Comparison of ENCODE assay signal across 25 cellular contexts in the genomic region with DNA sequence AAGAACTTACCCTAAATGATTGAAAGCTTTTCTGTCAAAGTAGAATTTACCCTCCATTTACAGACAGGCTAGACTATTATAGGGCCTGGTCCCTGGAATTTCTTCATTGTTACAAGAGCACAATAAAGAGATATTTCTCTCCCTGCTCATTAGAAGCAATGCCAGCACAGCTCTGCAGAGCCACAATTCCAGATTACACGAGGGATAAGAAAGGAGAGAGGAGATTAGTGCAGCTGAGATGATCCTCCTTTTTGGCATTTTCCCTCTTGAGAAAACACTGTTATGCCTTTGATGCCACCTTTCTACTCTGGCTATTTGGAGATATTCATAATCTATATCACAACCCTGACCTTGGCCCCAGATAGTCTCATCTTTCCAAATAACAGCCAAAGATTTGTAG.
"Had no signal": no experiment of that assay in that cellular context is flagged by ENCODE, and none has a peak within 500 bp of the region (broad histone marks: within the 10 kb centered on the region; RNA-seq: fewer than 3 reads in every experiment).

No MANE protein-coding gene starts in this region.

- H3K9me3 ChIP-seq: left ventricle myocardium inferior, mucosa of descending colon, pancreas, suprapubic skin, thoracic aorta, tibial artery, upper lobe of right lung had no signal

- H2AFZ ChIP-seq: hepatocyte had no signal

- ATAC-seq: heart right ventricle; mucosa of descending colon; naive thymus-derived CD8-positive, alpha-beta T cell; right cardiac atrium; sciatic nerve; stimulated activated effector memory CD8-positive, alpha-beta T cell treated with anti-CD3 and anti-CD28 coated beads, Interleukin-12 subunit alpha, Interleukin-12 subunit beta, amount 100 ng/mL, for 72 hours; upper lobe of right lung had no signal

- H3K4me1 ChIP-seq: heart right ventricle, left ventricle myocardium inferior, pancreas, suprapubic skin, tibial artery, upper lobe of right lung had no signal

- H3K36me3 Mint-ChIP-seq: memory B cell; naive thymus-derived CD8-positive, alpha-beta T cell; stimulated activated effector memory CD8-positive, alpha-beta T cell treated with anti-CD3 and anti-CD28 coated beads, Interleukin-12 subunit alpha, Interleukin-12 subunit beta, amount 100 ng/mL, for 72 hours had no signal

- H3K36me3 ChIP-seq: heart right ventricle, left ventricle myocardium inferior, pancreas, suprapubic skin, thoracic aorta, tibial artery, upper lobe of right lung had no signal

- DNase-seq: heart right ventricle; islet precursor cell; left ventricle myocardium inferior; midbrain; mucosa of descending colon; naive thymus-derived CD8-positive, alpha-beta T cell; nephron progenitor cell; nucleus accumbens; pancreas; posterior cingulate gyrus; right cardiac atrium; stimulated activated CD4-positive, alpha-beta T cell treated with anti-CD3 and anti-CD28 coated beads, Interleukin-4, amount 100 ng/mL, for 24 hours; stimulated activated naive CD4-positive, alpha-beta T cell; tibial artery; trophoblast cell; upper lobe of right lung had no signal

- H3K4me3 Mint-ChIP-seq: memory B cell; naive thymus-derived CD8-positive, alpha-beta T cell; nephron progenitor cell; stimulated activated effector memory CD8-positive, alpha-beta T cell treated with anti-CD3 and anti-CD28 coated beads, Interleukin-12 subunit alpha, Interleukin-12 subunit beta, amount 100 ng/mL, for 72 hours; stimulated activated naive CD8-positive, alpha-beta T cell treated with anti-CD3 and anti-CD28 coated beads, Interleukin-15, Interleukin-2, amounts not matched to agents 100 ng/mL and 50 ng/mL, for 24 hours had no signal

- H3K27ac ChIP-seq: heart right ventricle, hepatocyte, left ventricle myocardium inferior, pancreas, skin epidermis, suprapubic skin, thoracic aorta, tibial artery, upper lobe of right lung had no signal

- H3K27me3 ChIP-seq: heart right ventricle, hepatocyte, pancreas, suprapubic skin, tibial artery, upper lobe of right lung had no signal

- H3K4me3 ChIP-seq: heart right ventricle, hepatocyte, left ventricle myocardium inferior, lung, mucosa of descending colon, pancreas, skin epidermis, suprapubic skin, thoracic aorta, tibial artery, upper lobe of right lung had no signal

- H3K4me1 Mint-ChIP-seq: memory B cell; naive thymus-derived CD8-positive, alpha-beta T cell; nephron progenitor cell; stimulated activated effector memory CD8-positive, alpha-beta T cell treated with anti-CD3 and anti-CD28 coated beads, Interleukin-12 subunit alpha, Interleukin-12 subunit beta, amount 100 ng/mL, for 72 hours had no signal

- H3K79me2 ChIP-seq: hepatocyte had no signal

- H3K27me3 Mint-ChIP-seq: memory B cell; naive thymus-derived CD8-positive, alpha-beta T cell; stimulated activated naive CD8-positive, alpha-beta T cell treated with anti-CD3 and anti-CD28 coated beads, Interleukin-15, Interleukin-2, amounts not matched to agents 100 ng/mL and 50 ng/mL, for 24 hours had no signal

- H3K9me3 Mint-ChIP-seq: nephron progenitor cell had no signal

- H3K4me2 ChIP-seq: hepatocyte had no signal

- H3K27ac Mint-ChIP-seq: memory B cell; naive thymus-derived CD8-positive, alpha-beta T cell; nephron progenitor cell; stimulated activated effector memory CD8-positive, alpha-beta T cell treated with anti-CD3 and anti-CD28 coated beads, Interleukin-12 subunit alpha, Interleukin-12 subunit beta, amount 100 ng/mL, for 72 hours; stimulated activated naive CD8-positive, alpha-beta T cell treated with anti-CD3 and anti-CD28 coated beads, Interleukin-15, Interleukin-2, amounts not matched to agents 100 ng/mL and 50 ng/mL, for 24 hours had no signal
